Comparison of ENCODE assay signal across 1 cellular context in the genomic region with DNA sequence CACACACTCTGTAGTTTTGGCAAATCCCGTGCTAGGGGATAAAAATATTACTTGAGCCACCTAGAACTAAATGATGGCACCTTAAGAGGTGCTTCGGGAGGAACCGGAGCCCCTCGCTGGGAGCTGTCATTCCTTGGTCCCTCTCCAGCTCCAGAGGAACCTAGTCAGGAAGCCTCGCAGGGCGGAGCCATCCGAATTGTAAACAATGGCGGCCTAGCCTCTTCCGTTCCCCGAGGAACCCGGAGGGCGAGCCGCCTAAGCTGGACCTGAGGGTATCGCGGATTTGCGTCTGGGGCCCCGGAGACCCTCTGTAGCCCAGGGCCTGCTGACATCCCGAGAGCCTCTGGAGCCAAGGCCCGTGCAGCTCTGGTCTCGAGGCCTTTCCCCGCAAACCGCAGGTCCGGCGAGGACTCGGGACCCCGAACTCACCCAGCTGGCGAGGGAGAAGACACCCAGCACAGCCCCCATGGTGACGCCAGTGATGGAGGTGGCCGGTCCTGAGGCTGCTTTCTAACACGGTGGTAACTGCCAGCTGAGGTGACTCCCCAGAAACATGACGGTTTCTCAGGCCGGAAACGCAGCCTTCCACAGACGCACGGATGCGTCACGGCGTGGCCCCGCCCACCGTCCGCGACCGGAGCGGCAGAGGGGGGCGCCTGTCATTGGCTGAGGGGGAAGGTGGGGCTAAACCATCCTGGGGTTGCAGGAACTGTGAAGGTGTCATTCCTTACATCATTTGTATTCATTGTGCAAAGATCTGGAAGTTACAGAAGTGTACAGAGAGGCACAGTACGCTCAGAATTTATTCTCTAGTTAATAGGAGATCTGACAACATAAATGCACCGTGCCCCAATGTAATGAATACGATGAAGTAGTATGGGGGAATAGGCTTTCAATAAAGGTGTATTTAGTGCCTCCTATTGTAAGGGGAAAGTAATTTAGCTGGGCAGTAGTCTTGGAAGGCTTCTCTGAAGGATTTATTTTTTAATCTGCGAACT.
A peak's percentile ranks its signal among the peaks of the same experiment; 100 is the strongest.
TF ChIP-seq lines count a peak whose summit lies in the region.

A gene (minus strand): TSS at position 587 of the 998 bp plus-strand sequence. CDS start 119 bp downstream, at position 468.

TF ChIP-seq in HEK293, 187 proteins besides CTCF, POLR2A, EP300 and RAD21 (continued from another document):
- TF ChIP-seq ZNF664 (tag by site-specific recombination; IDR thresholded peaks at IDR 0.05): no peak
- TF ChIP-seq ZNF529 (tag by site-specific recombination; IDR thresholded peaks at IDR 0.05; ENCODE audit: insufficient replicate concordance): no peak
- TF ChIP-seq ZNF792 (tag by site-specific recombination; IDR thresholded peaks at IDR 0.05): no peak
- TF ChIP-seq ZNF394 (tag by site-specific recombination; IDR thresholded peaks at IDR 0.05; ENCODE audit: borderline replicate concordance): peak; percentile 50; the same call in 1 of the 2 replicates
- peak; percentile 17; the same call in 1 of the 2 replicates for TF ChIP-seq ZNF610 (tag by site-specific recombination; IDR thresholded peaks at IDR 0.05; ENCODE audit: borderline replicate concordance)
- TF ChIP-seq, protein P1, sequence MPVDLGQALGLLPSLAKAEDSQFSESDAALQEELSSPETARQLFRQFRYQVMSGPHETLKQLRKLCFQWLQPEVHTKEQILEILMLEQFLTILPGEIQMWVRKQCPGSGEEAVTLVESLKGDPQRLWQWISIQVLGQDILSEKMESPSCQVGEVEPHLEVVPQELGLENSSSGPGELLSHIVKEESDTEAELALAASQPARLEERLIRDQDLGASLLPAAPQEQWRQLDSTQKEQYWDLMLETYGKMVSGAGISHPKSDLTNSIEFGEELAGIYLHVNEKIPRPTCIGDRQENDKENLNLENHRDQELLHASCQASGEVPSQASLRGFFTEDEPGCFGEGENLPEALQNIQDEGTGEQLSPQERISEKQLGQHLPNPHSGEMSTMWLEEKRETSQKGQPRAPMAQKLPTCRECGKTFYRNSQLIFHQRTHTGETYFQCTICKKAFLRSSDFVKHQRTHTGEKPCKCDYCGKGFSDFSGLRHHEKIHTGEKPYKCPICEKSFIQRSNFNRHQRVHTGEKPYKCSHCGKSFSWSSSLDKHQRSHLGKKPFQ (tag by site-specific recombination; IDR thresholded peaks at IDR 0.05): no peak
- peak; percentile 41; the same call in 1 of the 2 replicates for TF ChIP-seq ZFP69B (tag by site-specific recombination; IDR thresholded peaks at IDR 0.05)
- TF ChIP-seq, protein P2, sequence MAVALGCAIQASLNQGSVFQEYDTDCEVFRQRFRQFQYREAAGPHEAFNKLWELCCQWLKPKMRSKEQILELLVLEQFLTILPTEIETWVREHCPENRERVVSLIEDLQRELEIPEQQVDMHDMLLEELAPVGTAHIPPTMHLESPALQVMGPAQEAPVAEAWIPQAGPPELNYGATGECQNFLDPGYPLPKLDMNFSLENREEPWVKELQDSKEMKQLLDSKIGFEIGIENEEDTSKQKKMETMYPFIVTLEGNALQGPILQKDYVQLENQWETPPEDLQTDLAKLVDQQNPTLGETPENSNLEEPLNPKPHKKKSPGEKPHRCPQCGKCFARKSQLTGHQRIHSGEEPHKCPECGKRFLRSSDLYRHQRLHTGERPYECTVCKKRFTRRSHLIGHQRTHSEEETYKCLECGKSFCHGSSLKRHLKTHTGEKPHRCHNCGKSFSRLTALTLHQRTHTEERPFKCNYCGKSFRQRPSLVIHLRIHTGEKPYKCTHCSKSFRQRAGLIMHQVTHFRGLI (tag by site-specific recombination; IDR thresholded peaks at IDR 0.05): no peak
- TF ChIP-seq, protein P3, sequence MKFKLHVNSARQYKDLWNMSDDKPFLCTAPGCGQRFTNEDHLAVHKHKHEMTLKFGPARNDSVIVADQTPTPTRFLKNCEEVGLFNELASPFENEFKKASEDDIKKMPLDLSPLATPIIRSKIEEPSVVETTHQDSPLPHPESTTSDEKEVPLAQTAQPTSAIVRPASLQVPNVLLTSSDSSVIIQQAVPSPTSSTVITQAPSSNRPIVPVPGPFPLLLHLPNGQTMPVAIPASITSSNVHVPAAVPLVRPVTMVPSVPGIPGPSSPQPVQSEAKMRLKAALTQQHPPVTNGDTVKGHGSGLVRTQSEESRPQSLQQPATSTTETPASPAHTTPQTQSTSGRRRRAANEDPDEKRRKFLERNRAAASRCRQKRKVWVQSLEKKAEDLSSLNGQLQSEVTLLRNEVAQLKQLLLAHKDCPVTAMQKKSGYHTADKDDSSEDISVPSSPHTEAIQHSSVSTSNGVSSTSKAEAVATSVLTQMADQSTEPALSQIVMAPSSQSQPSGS (tag by site-specific recombination; IDR thresholded peaks at IDR 0.05; ENCODE audit: low read depth): peak; percentile 57; the same call in 1 of the 2 replicates
- no peak for TF ChIP-seq EGR2 (tag by site-specific recombination; IDR thresholded peaks at IDR 0.05; ENCODE audit: low read depth)
- TF ChIP-seq ZNF626 (tag by site-specific recombination; IDR thresholded peaks at IDR 0.05): no peak
- peak; percentile 89 for TF ChIP-seq SP3 (tag by site-specific recombination; IDR thresholded peaks at IDR 0.05)
TF ChIP-seq in HEK293: peak in this region for 49.
